ENCODE assay signal across 8 cellular contexts in the genomic region with DNA sequence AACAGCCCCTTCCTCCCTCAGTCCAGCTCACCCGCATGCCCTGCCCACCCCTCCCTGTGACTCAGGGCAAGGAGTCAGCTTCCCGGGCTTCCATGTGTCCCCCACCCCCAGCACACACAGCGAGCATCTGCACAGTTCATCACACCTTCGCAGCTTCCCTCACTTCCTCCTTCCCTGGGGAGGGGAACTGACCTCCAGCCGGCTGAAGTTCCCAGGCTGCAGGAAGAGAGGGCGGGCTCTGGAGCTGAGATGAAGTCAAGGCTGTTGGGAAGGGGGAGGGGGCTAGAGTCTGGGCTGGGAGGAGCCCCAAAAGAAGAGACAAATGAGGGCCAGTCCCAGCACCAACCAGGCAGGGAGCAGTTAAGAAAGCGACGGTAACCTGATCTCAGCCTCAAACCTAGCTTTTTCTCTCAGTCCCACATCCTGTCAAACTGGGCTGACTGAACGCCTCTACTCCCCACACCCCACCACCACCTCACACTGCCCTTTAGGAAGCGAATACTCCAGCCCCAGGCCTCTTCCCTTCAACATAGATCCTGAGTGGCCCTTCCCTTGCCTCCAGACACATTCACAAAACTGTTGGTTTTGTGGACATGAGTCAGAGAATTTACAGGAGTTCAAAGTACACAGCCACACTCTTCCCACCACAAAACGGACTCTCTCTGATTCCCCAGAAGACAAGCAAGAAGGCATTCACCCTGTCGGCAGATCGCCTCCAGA. TPM values are rescaled to one million over a fixed set of nuclear protein-coding genes. Genes with fewer than 3 reads are reported as not detected.
DNase-seq lines count a peak whose midpoint lies in the region; ATAC-seq and TF ChIP-seq lines count a peak whose summit lies in the region.

No MANE protein-coding gene starts in this region.

- TF ChIP-seq CTCF in GM23338 (conservative IDR thresholded peaks at IDR 0.05; ENCODE audit: low read depth in 2 of 2), result no peak
- TF ChIP-seq CTCF in SK-N-SH (IDR thresholded peaks at IDR 0.05), result no peak
- no peak for TF ChIP-seq CTCF in breast epithelium (IDR thresholded peaks at IDR 0.05)

- no peak for TF ChIP-seq POLR2A in breast epithelium (IDR thresholded peaks at IDR 0.05)

- peaks cover 42% of the 10 kb centered on the region for H3K27me3 Mint-ChIP-seq in GM23338 (ENCODE audit: insufficient read depth, low read depth, poor library complexity)

- peak; percentile 69 for ATAC-seq in GM23338

- H3K4me1 Mint-ChIP-seq in GM23338, result peaks cover 69% of the 10 kb centered on the region

- no peaks in the 10 kb centered on the region; the same call in 2 of the 3 replicates for H3K9me3 Mint-ChIP-seq in GM23338

- H3K27me3 ChIP-seq in GM23338 (ENCODE audit: insufficient read depth) (peaks cover 43% of the 10 kb centered on the region), SK-N-SH (ENCODE audit: insufficient read depth) (no peaks in the 10 kb centered on the region), breast epithelium (no peaks in the 10 kb centered on the region), skeletal muscle tissue (ENCODE audit: control insufficient read depth in 3 of 3, insufficient read depth in 3 of 3, low read length in 3 of 3) (no peaks in the 10 kb centered on the region)

- H4K20me1 ChIP-seq in GM23338 (replicated peaks; ENCODE audit: insufficient read depth) (peaks cover 20% of the 10 kb centered on the region), SK-N-SH (ENCODE audit: insufficient read depth) (peaks cover 11% of the 10 kb centered on the region)

- TF ChIP-seq EP300 in SK-N-SH (IDR thresholded peaks at IDR 0.05; ENCODE audit: borderline replicate concordance in 1 of 2, low read depth in 1 of 2, low read length in 1 of 2), result 0 out of 4 replicates have a peak, but pooled peaks of 1 of the 2 experiments have one; percentile 40

- H3K27ac ChIP-seq in GM23338 (ENCODE audit: low read depth), result peak overlapping the region; percentile 41; the same call in 1 of the 2 replicates
- peak overlapping the region; percentile 68 to 87 for H3K27ac ChIP-seq in SK-N-SH (ENCODE audit: low read depth in 2 of 2, low read length in 1 of 2)
- H3K27ac ChIP-seq in breast epithelium, result peak overlapping the region; percentile 86 to 99
- peak overlapping the region; percentile 85 for H3K27ac ChIP-seq in skeletal muscle tissue (ENCODE audit: low read depth, low read length)

- H2AFZ ChIP-seq in GM23338 (no peak overlapping the region), SK-N-SH (ENCODE audit: low read depth) (no peak overlapping the region)

- CTCF ChIA-PET in SK-N-SH (lab: Yijun Ruan, JAX), result interaction anchor here (0.6 to 3.5 kb wide), 5 partner anchors 10 to 314 kb away, joined by 3 to 15 read pairs (median 8); a partner anchor contains a TSS

- peak overlapping the region; percentile 76 for H3K4me2 ChIP-seq in GM23338
- peak overlapping the region; percentile 96 for H3K4me2 ChIP-seq in SK-N-SH

- no peaks in the 10 kb centered on the region for H3K9me2 ChIP-seq in GM23338 (ENCODE audit: insufficient read depth)
- H3K9me2 ChIP-seq in SK-N-SH, result no peaks in the 10 kb centered on the region

- peaks cover 34% of the 10 kb centered on the region for H3K36me3 Mint-ChIP-seq in GM23338 (ENCODE audit: low read depth)

- DNase-seq in activated T-cell treated with anti-CD3 and anti-CD28 coated beads for 24 hours (ENCODE audit: low read depth) (peak; percentile 18), activated T-cell treated with anti-CD3 and anti-CD28 coated beads for 4 hours (no peak), GM23338 (ENCODE audit: low spot score) (peak; percentile 99), KG1 (lab: John Stamatoyannopoulos, UW) (peak; percentile 36), SK-N-SH (peak; percentile 71), breast epithelium (ENCODE audit: low spot score in 2 of 2) (peak; percentile 84 to 93)

- H3K79me2 ChIP-seq in GM23338 (replicated peaks; ENCODE audit: insufficient read depth) (peaks cover 10% of the 10 kb centered on the region; the same call in 1 of the 2 replicates), SK-N-SH (ENCODE audit: insufficient read depth) (peaks cover 43% of the 10 kb centered on the region)

- H3K9ac ChIP-seq in SK-N-SH, result peak overlapping the region; percentile 98
- peak overlapping the region; percentile 79 to 91 (median 87) for H3K9ac ChIP-seq in skeletal muscle tissue (ENCODE audit: low read depth in 1 of 3, low read length in 3 of 3)

- H3F3A ChIP-seq in GM23338 (replicated peaks; ENCODE audit: low read depth) (peaks cover 9% of the 10 kb centered on the region; the same call in 1 of the 2 replicates), SK-N-SH (replicated peaks; ENCODE audit: insufficient read depth) (peaks cover 34% of the 10 kb centered on the region)

- H3K4me3 Mint-ChIP-seq in GM23338, result peak overlapping the region; percentile 75

- 0 out of 2 replicates have a peak, but pooled peaks cover 4% of the 10 kb centered on the region for H3K36me3 ChIP-seq in GM23338 (ENCODE audit: insufficient read depth)
- H3K36me3 ChIP-seq in SK-N-SH (replicated peaks in 1 of 2; ENCODE audit: control insufficient read depth in 1 of 2, insufficient read depth in 2 of 2, low read length in 1 of 2), result peaks cover 18 to 29% of the 10 kb centered on the region in 2 experiments
- no peaks in the 10 kb centered on the region for H3K36me3 ChIP-seq in breast epithelium
- peaks cover 19 to 31% (median 23%) of the 10 kb centered on the region in 3 donors for H3K36me3 ChIP-seq in skeletal muscle tissue (ENCODE audit: control insufficient read depth in 3 of 3, insufficient read depth in 3 of 3, low read length in 3 of 3)

- peaks cover 60% of the 10 kb centered on the region for H3K4me1 ChIP-seq in GM23338 (ENCODE audit: insufficient read depth)
- H3K4me1 ChIP-seq in SK-N-SH (ENCODE audit: control insufficient read depth in 1 of 2, insufficient read depth in 2 of 2, low read depth in 1 of 2, low read length in 1 of 2), result peaks cover 28 to 55% of the 10 kb centered on the region in 2 experiments; a peak in 3 of 4 replicates
- H3K4me1 ChIP-seq in breast epithelium, result peaks cover 19 to 26% of the 10 kb centered on the region in 2 donors
- H3K4me1 ChIP-seq in skeletal muscle tissue (ENCODE audit: control insufficient read depth in 3 of 3, insufficient read depth in 3 of 3, low read length in 3 of 3), result peaks cover 51 to 74% (median 62%) of the 10 kb centered on the region in 3 donors

- H3K9me3 ChIP-seq in SK-N-SH (no peaks in the 10 kb centered on the region), breast epithelium (no peaks in the 10 kb centered on the region), iPS-18c (ENCODE audit: control insufficient read depth, insufficient read depth, low read length) (no peaks in the 10 kb centered on the region), skeletal muscle tissue (ENCODE audit: control insufficient read depth in 3 of 3, low read length in 3 of 3) (no peaks in the 10 kb centered on the region)

- intact Hi-C loops in breast epithelium (cut with DNase I; ENCODE audit: low total_unique reads), result no loop called here

- WGBS in SK-N-SH (ENCODE audit: low lambda C conversion rate), result 11% methylated on average over 11 of the region's 13 CpGs

- peak overlapping the region; percentile 92 for H3K4me3 ChIP-seq in GM23338
- H3K4me3 ChIP-seq in SK-N-SH (ENCODE audit: low read depth in 2 of 2, low read length in 1 of 2), result peak overlapping the region; percentile 93 to 94
- H3K4me3 ChIP-seq in breast epithelium, result peak overlapping the region; percentile 62 to 100 (median 83)
- peak overlapping the region; percentile 20; the same call in 1 of the 2 replicates for H3K4me3 ChIP-seq in iPS-18c (ENCODE audit: insufficient read depth, low read depth, low read length)
- peak overlapping the region; percentile 63 to 75 (median 73) for H3K4me3 ChIP-seq in skeletal muscle tissue (ENCODE audit: low read length in 3 of 3)

- TF ChIP-seq RAD21 in SK-N-SH (IDR thresholded peaks at IDR 0.05; ENCODE audit: low read length), result no peak

- POLR2A ChIA-PET in SK-N-SH (lab: Yijun Ruan, JAX), result interaction anchor here (2.6 kb wide), 1 partner anchor 30 kb away, joined by 8 read pairs; a partner anchor contains a TSS

- peak overlapping the region; percentile 49 for H3K27ac Mint-ChIP-seq in GM23338

TF ChIP-seq in SK-N-SH, 30 proteins besides CTCF, POLR2A, EP300 and RAD21 (continues in another document):
- TF ChIP-seq, protein P1, sequence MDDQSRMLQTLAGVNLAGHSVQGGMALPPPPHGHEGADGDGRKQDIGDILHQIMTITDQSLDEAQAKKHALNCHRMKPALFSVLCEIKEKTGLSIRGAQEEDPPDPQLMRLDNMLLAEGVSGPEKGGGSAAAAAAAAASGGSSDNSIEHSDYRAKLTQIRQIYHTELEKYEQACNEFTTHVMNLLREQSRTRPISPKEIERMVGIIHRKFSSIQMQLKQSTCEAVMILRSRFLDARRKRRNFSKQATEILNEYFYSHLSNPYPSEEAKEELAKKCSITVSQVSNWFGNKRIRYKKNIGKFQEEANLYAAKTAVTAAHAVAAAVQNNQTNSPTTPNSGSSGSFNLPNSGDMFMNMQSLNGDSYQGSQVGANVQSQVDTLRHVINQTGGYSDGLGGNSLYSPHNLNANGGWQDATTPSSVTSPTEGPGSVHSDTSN (IDR thresholded peaks at IDR 0.05), result 0 out of 2 replicates have a peak, but pooled peaks have one; percentile 11
- TF ChIP-seq TAF1 (IDR thresholded peaks at IDR 0.05; ENCODE audit: borderline replicate concordance, low read depth, low read length), result peak; percentile 44
- TF ChIP-seq NFIC (IDR thresholded peaks at IDR 0.05; ENCODE audit: borderline replicate concordance), result peak; percentile 45; the same call in 1 of the 2 replicates
- TF ChIP-seq ELF1 (IDR thresholded peaks at IDR 0.05), result peak; percentile 80
- TF ChIP-seq RFX5 (IDR thresholded peaks at IDR 0.05; ENCODE audit: low read length), result no peak

RNA-seq across cellular contexts. Expression of a gene that starts 1.9 kb away (rescaled TPM):
- total RNA-seq in GM23338 (2014; rRNA removed; shearing (Covaris generic)), result 51.3 and 65.4 TPM in 2 replicates
- 73.5 and 76.7 TPM in 2 replicates for polyA plus RNA-seq in GM23338 (2016; fragmentation: Nextera tagmentation; extraction: Ambion mirVana)
- 961 and 1,028 TPM in 2 replicates for polyA plus RNA-seq in SK-N-SH (2012; rRNA removed)
- polyA plus RNA-seq in SK-N-SH (2012; cell fraction: cytosol; rRNA removed), result 761 and 772 TPM in 2 replicates
- polyA plus RNA-seq in SK-N-SH (2012; cell fraction: nucleus; rRNA removed), result 538 and 661 TPM in 2 replicates
- 100 to 1,000 TPM; 150 to 302 (median 235) TPM for total RNA-seq in breast epithelium
- total RNA-seq in skeletal muscle tissue, result 196 TPM

RNA-seq across cellular contexts. Expression of a gene that starts 10.1 kb away (rescaled TPM):
- total RNA-seq in GM23338 (2014; rRNA removed; shearing (Covaris generic)), result 12.7 and 22.4 TPM in 2 replicates
- polyA plus RNA-seq in GM23338 (2016; fragmentation: Nextera tagmentation; extraction: Ambion mirVana) (17.9 and 19.0 TPM in 2 replicates), SK-N-SH (2012; rRNA removed) (5.3 and 6.7 TPM in 2 replicates)
- polyA plus RNA-seq in SK-N-SH (2012; cell fraction: cytosol; rRNA removed), result 2.7 and 3.7 TPM in 2 replicates
- 21.9 and 22.0 TPM in 2 replicates for polyA plus RNA-seq in SK-N-SH (2012; cell fraction: nucleus; rRNA removed)
- total RNA-seq in breast epithelium (1 to 10 TPM in 2 of 3 donors, under 1 TPM in 1; 0.32 to 5.3 (median 4.9) TPM), skeletal muscle tissue (1.0 TPM)

RNA-seq across cellular contexts. Expression of a gene that starts 30.6 kb away (rescaled TPM):
- 56.8 and 77.6 TPM in 2 replicates for total RNA-seq in GM23338 (2014; rRNA removed; shearing (Covaris generic))
- 52.4 and 53.6 TPM in 2 replicates for polyA plus RNA-seq in GM23338 (2016; fragmentation: Nextera tagmentation; extraction: Ambion mirVana)
- 81.0 and 87.4 TPM in 2 replicates for polyA plus RNA-seq in SK-N-SH (2012; rRNA removed)
- polyA plus RNA-seq in SK-N-SH (2012; cell fraction: cytosol; rRNA removed), result 25.9 and 38.1 TPM in 2 replicates
- 325 and 510 TPM in 2 replicates for polyA plus RNA-seq in SK-N-SH (2012; cell fraction: nucleus; rRNA removed)
- 10 to 100 TPM; 14.7 to 52.2 (median 42.6) TPM for total RNA-seq in breast epithelium
- total RNA-seq in skeletal muscle tissue, result 27.7 TPM

Comparison
In these comparisons a context has a peak if more than half of its experiments do, and no peak if none do; other contexts are left out.
1. H3K27ac ChIP-seq: peak in every context shown above with its lines; median percentile 92 in breast epithelium; 85 in skeletal muscle tissue; 78 in SK-N-SH; 41 in GM23338.
2. H3K4me3 ChIP-seq: peak in every context shown above with its lines; median percentile 94 in SK-N-SH; 92 in GM23338; 83 in breast epithelium; 73 in skeletal muscle tissue; 20 in iPS-18c.